In the genomic region with DNA sequence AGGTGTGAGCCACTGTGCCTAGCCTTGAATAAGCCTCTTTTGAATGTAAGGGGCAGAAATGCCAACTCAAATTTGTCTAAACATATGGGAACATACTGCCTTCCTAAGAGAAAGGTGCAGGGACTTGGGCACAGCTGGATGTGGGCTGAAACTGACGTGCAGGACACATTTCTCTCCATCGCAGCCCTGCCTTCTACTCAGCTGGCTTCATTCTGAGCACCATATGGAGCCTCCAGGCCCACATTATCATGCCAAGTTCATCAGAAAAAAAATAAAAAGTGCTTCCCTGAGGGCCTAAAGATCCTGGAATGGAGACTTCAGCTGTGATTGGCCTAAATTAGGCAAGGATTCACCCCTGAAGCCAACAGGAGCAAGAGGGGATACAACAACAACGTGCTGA, we compare ENCODE assay signal across 23 cellular contexts.
DNase-seq lines count a peak whose midpoint lies in the region.
"Had no signal": no experiment of that assay in that cellular context is flagged by ENCODE, and none has a peak within 500 bp of the region (broad histone marks: within the 10 kb centered on the region; RNA-seq: fewer than 3 reads in every experiment).

No MANE protein-coding gene starts in this region.

- DNase-seq in Ammon's horn (ENCODE audit: low spot score), result peak; percentile 6
- peak; percentile 1 to 48 for DNase-seq in NCI-H446 (lab: John Stamatoyannopoulos, UW)
- peak; percentile 57 for DNase-seq in cerebellar cortex (ENCODE audit: low spot score)
- peak; percentile 22 for DNase-seq in superior temporal gyrus (ENCODE audit: extremely low spot score)
- no peak for DNase-seq in CD4-positive, alpha-beta memory T cell
- no peak for DNase-seq in activated CD4-positive, alpha-beta T cell treated with anti-CD3 and anti-CD28 coated beads for 48 hours
- no peak for DNase-seq in NOMO-1 treated with dmso at 0.1 percent for 144 hours (lab: John Stamatoyannopoulos, UW; ENCODE audit: unreplicated experiment)
- DNase-seq: AML-193; BE2C; CD4-positive, CD25-positive, alpha-beta regulatory T cell; CD8-positive, alpha-beta T cell; COR-L47; DMS 273 treated with DMSO at 0.1 percent for 48 hours; DMS153; DMS53; DMS79; DND-41; EL; GF-D8 had no signal

- POLR2A ChIA-PET in CD4-positive, alpha-beta memory T cell (lab: Charles Lee; ENCODE audit: partially characterized antibody), result no interaction called here

- H3K4me1 ChIP-seq in CD4-positive, alpha-beta memory T cell (ENCODE audit: insufficient read depth, low read length), result no peaks in the 10 kb centered on the region
- H3K4me1 ChIP-seq: A549, BE2C, BLaER1 had no signal

- H3K27ac Mint-ChIP-seq in CD4-positive, alpha-beta memory T cell, result no peak overlapping the region
- H3K27ac Mint-ChIP-seq: CD14-positive monocyte; CD4-positive, CD25-positive, alpha-beta regulatory T cell; CD8-positive, alpha-beta T cell had no signal

- H3K27me3 ChIP-seq in CD4-positive, alpha-beta memory T cell (ENCODE audit: insufficient read depth, low read length), result no peaks in the 10 kb centered on the region
- H3K27me3 ChIP-seq: BE2C, BLaER1 had no signal

- no peak overlapping the region for H3K27ac ChIP-seq in CD4-positive, alpha-beta memory T cell (ENCODE audit: low read depth, low read length)
- H3K27ac ChIP-seq: 22Rv1, A549, BLaER1 had no signal

- H3K27me3 Mint-ChIP-seq in CD4-positive, alpha-beta memory T cell, result no peaks in the 10 kb centered on the region

- peaks cover 0 to 9% (median 3%) of the 10 kb centered on the region in 8 donors for H3K9me3 Mint-ChIP-seq in CD4-positive, alpha-beta memory T cell

- CTCF ChIA-PET in CD4-positive, alpha-beta memory T cell (lab: Charles Lee; ENCODE audit: partially characterized antibody), result no interaction called here

- no peaks in the 10 kb centered on the region for H3K4me1 Mint-ChIP-seq in CD4-positive, alpha-beta memory T cell
- H3K4me1 Mint-ChIP-seq: CD14-positive monocyte; CD4-positive, CD25-positive, alpha-beta regulatory T cell had no signal

- H3K9me3 ChIP-seq in CD4-positive, alpha-beta memory T cell (ENCODE audit: control insufficient read depth in 1 of 2, low read length in 2 of 2), result no peaks in the 10 kb centered on the region
- H3K9me3 ChIP-seq: A549, BE2C, BLaER1 had no signal

- H3K4me3 ChIP-seq in CD4-positive, alpha-beta memory T cell (ENCODE audit: low read length in 2 of 2), result no peak overlapping the region
- H3K4me3 ChIP-seq: A549, BLaER1 had no signal

- H3K36me3 ChIP-seq in CD4-positive, alpha-beta memory T cell (ENCODE audit: insufficient read depth, low read length), result no peaks in the 10 kb centered on the region
- H3K36me3 ChIP-seq: BE2C, BLaER1 had no signal

- intact Hi-C loops in CD4-positive, alpha-beta memory T cell (cut with micrococcal nuclease), result no loop called here

- H3K4me3 Mint-ChIP-seq in CD4-positive, alpha-beta memory T cell, result no peak overlapping the region
- H3K4me3 Mint-ChIP-seq: CD14-positive monocyte; CD4-positive, CD25-positive, alpha-beta regulatory T cell; CD8-positive, alpha-beta T cell had no signal

- H3K36me3 Mint-ChIP-seq in CD4-positive, alpha-beta memory T cell, result no peaks in the 10 kb centered on the region
- H3K36me3 Mint-ChIP-seq: CD14-positive monocyte; CD4-positive, CD25-positive, alpha-beta regulatory T cell; CD8-positive, alpha-beta T cell had no signal

Comparison
In these comparisons a context has a peak if more than half of its experiments do, and no peak if none do; other contexts are left out.
1. DNase-seq: peak in Ammon's horn (single experiment), NCI-H446 (2 of 2), cerebellar cortex (single experiment) and superior temporal gyrus (single experiment); none in CD4-positive, alpha-beta memory T cell (0 of 5), activated CD4-positive, alpha-beta T cell treated with anti-CD3 and anti-CD28 coated beads for 48 hours (single experiment) and NOMO-1 treated with dmso at 0.1 percent for 144 hours (single experiment).